ENCODE assay signal across 8 cellular contexts in the genomic region with DNA sequence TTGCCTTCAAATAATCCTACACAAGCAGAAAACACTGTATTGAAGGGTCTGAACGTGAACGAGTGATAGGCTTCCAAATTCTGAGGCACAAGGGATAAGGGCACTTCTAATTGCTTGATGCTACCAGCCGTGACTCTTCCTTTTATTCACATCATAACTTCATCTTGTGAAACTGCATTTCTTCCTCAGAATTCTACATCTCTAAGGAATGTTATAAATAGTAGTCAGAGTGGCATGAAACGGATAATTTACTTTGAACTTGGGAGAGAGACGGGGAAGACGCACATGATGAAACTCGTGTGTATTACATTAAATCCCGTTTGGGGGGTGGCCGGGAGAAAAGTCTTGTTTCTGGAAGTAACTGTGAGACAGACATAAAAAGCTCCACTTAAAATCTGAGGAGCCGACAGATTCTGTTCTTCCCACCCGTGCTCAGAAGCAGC. TPM values are rescaled to one million over a fixed set of nuclear protein-coding genes. Genes with fewer than 3 reads are reported as not detected.
DNase-seq lines count a peak whose midpoint lies in the region; ATAC-seq and TF ChIP-seq lines count a peak whose summit lies in the region.

No MANE protein-coding gene starts in this region.

- peaks cover 49% of the 10 kb centered on the region for H3K36me3 ChIP-seq in SJSA1
- peaks cover 35% of the 10 kb centered on the region for H3K36me3 ChIP-seq in neuron (ENCODE audit: insufficient read depth, low read length)

- H3K4me1 Mint-ChIP-seq in activated naive CD4-positive, alpha-beta T cell treated with anti-CD3 and anti-CD28 coated beads for 36 hours (ENCODE audit: low read depth): peaks cover 54% of the 10 kb centered on the region

- H3K27ac Mint-ChIP-seq in activated naive CD4-positive, alpha-beta T cell treated with anti-CD3 and anti-CD28 coated beads for 36 hours: peak overlapping the region; percentile 93

- H3K4me1 ChIP-seq in SJSA1 (replicated peaks) (peaks cover 25% of the 10 kb centered on the region), neuron (ENCODE audit: insufficient read depth, low read length) (peaks cover 11% of the 10 kb centered on the region)

- TF ChIP-seq POLR2A in erythroblast (IDR thresholded peaks at IDR 0.05; ENCODE audit: low read length): no peak

- H3K27me3 ChIP-seq in SJSA1 (replicated peaks) (no peaks in the 10 kb centered on the region), neuron (ENCODE audit: insufficient read depth, low read length) (peaks cover 2% of the 10 kb centered on the region)

- H2AFZ ChIP-seq in neuron (ENCODE audit: low read depth, low read length): peak overlapping the region; percentile 93

- ATAC-seq in left colon: no peak

- H3K4me3 ChIP-seq in SJSA1 (peak overlapping the region; percentile 72), neuron (ENCODE audit: low read length) (peak overlapping the region; percentile 98)

- H3K9me3 Mint-ChIP-seq in activated naive CD4-positive, alpha-beta T cell treated with anti-CD3 and anti-CD28 coated beads for 36 hours: no peaks in the 10 kb centered on the region

- no peaks in the 10 kb centered on the region for H3K9me3 ChIP-seq in SJSA1 (replicated peaks)
- H3K9me3 ChIP-seq in neuron (ENCODE audit: low read length): peaks cover 2% of the 10 kb centered on the region

- intact Hi-C loops in activated naive CD4-positive, alpha-beta T cell treated with anti-CD3 and anti-CD28 coated beads for 36 hours (cut with micrococcal nuclease): loop anchor here (1.0 to 10.0 kb wide), 4 partner anchors 109 to 1964 kb away; a partner anchor contains a TSS
- intact Hi-C loops in left colon (cut with DNase I, micrococcal nuclease): loop anchor here in 1 of 2 donors (10.0 kb wide), 1 partner anchor 674 kb away; no protein-coding TSS in a partner anchor

- peak overlapping the region; percentile 88 for H3K4me3 Mint-ChIP-seq in activated naive CD4-positive, alpha-beta T cell treated with anti-CD3 and anti-CD28 coated beads for 36 hours

- H3K36me3 Mint-ChIP-seq in activated naive CD4-positive, alpha-beta T cell treated with anti-CD3 and anti-CD28 coated beads for 36 hours (ENCODE audit: low read depth): peaks cover 41% of the 10 kb centered on the region

- CTCF ChIA-PET in activated naive CD4-positive, alpha-beta T cell treated with anti-CD3 and anti-CD28 coated beads for 36 hours (lab: Charles Lee): interaction anchor here (1.0 to 1.7 kb wide), 5 partner anchors 10 to 452 kb away, joined by 3 to 11 read pairs (median 3); no protein-coding TSS in a partner anchor

- peak overlapping the region; percentile 90 for H3K27ac ChIP-seq in SJSA1

- no peaks in the 10 kb centered on the region for H3K27me3 Mint-ChIP-seq in activated naive CD4-positive, alpha-beta T cell treated with anti-CD3 and anti-CD28 coated beads for 36 hours (ENCODE audit: low read depth)

- DNase-seq in activated naive CD4-positive, alpha-beta T cell treated with anti-CD3 and anti-CD28 coated beads for 36 hours: no peak
- DNase-seq in activated naive CD4-positive, alpha-beta T cell treated with Interleukin-2 at 50 U/mL for 16 hours: no peak
- DNase-seq in SJSA1 (ENCODE audit: low read depth in 1 of 2, low spot score in 2 of 2) (no peak), erythroblast (lab: John Stamatoyannopoulos, UW) (peak; percentile 42 to 58), NCI-H2196 (lab: John Stamatoyannopoulos, UW; ENCODE audit: unreplicated experiment) (no peak), left colon (no peak)
- DNase-seq in stimulated activated CD4-positive, alpha-beta T cell treated with anti-CD3 and anti-CD28 coated beads, Interleukin-12 subunit alpha, Interleukin-12 subunit beta, amount 100 ng/mL, for 4 hours: no peak

RNA-seq across cellular contexts. Expression of a gene that starts 0.8 kb away (rescaled TPM):
- 100 to 1,000 TPM; 117 to 127 TPM for total RNA-seq in activated naive CD4-positive, alpha-beta T cell treated with anti-CD3 and anti-CD28 coated beads for 36 hours
- total RNA-seq in SJSA1 (2014; rRNA removed; shearing (Covaris generic)): 156 and 194 TPM in 2 replicates
- 10 to 100 TPM; 40.7 to 45.6 TPM for total RNA-seq in left colon

Comparison
In these comparisons a context has a peak if more than half of its experiments do, and no peak if none do; other contexts are left out.
1. DNase-seq: peak in erythroblast (2 of 2); none in activated naive CD4-positive, alpha-beta T cell treated with anti-CD3 and anti-CD28 coated beads for 36 hours (single experiment), activated naive CD4-positive, alpha-beta T cell treated with Interleukin-2 at 50 U/mL for 16 hours (single experiment), SJSA1 (0 of 2), NCI-H2196 (single experiment), stimulated activated CD4-positive, alpha-beta T cell treated with anti-CD3 and anti-CD28 coated beads, Interleukin-12 subunit alpha, Interleukin-12 subunit beta, amount 100 ng/mL, for 4 hours (single experiment) and left colon (0 of 2).